18 cellular contexts compared by ENCODE assay signal in genomic region chr10:558891-559766, GRCh38.
DNase-seq lines count a peak whose midpoint lies in the region; ATAC-seq, FAIRE-seq and TF ChIP-seq lines count a peak whose summit lies in the region.
"Had no signal": no experiment of that assay in that cellular context is flagged by ENCODE, and none has a peak within 500 bp of the region (broad histone marks: within the 10 kb centered on the region; RNA-seq: fewer than 3 reads in every experiment).

No MANE protein-coding gene starts in this region.

- H3K4ac ChIP-seq in IMR-90 (ENCODE audit: low read depth, low read length) (no peak overlapping the region), H1 (replicated peaks; ENCODE audit: insufficient read length, low read depth, low read length) (no peak overlapping the region)

- H3K27ac Mint-ChIP-seq in Caco-2 (ENCODE audit: unreplicated experiment), result peak overlapping the region; percentile 67

- peaks cover 31% of the 10 kb centered on the region for H3K4me1 Mint-ChIP-seq in Caco-2 (ENCODE audit: low read depth, unreplicated experiment)

- H3K79me2 ChIP-seq in H1 (ENCODE audit: control insufficient read depth in 1 of 2, insufficient read depth in 2 of 2, low read length in 2 of 2), result peaks cover 0 to 18% of the 10 kb centered on the region in 2 experiments; a peak in 2 of 4 replicates

- H3K23me2 ChIP-seq in H1 (ENCODE audit: low read depth, low read length), result peaks cover 1% of the 10 kb centered on the region; the same call in 1 of the 2 replicates

- peaks cover 53 to 89% of the 10 kb centered on the region in 2 experiments for H3K79me1 ChIP-seq in IMR-90 (ENCODE audit: low read depth in 1 of 2, low read length in 2 of 2)
- peaks cover 11% of the 10 kb centered on the region for H3K79me1 ChIP-seq in H1 (ENCODE audit: low read depth, low read length)

- no peaks in the 10 kb centered on the region for H3K27me3 ChIP-seq in Caco-2 (replicated peaks; ENCODE audit: control insufficient read depth, insufficient read depth, low read length)
- H3K27me3 ChIP-seq in IMR-90 (ENCODE audit: control insufficient read depth, insufficient read depth, low read length), result no peaks in the 10 kb centered on the region
- no peaks in the 10 kb centered on the region for H3K27me3 ChIP-seq in H1 (replicated peaks in 1 of 4; ENCODE audit: control insufficient read depth in 3 of 4, extremely low read depth in 1 of 4, insufficient read depth in 3 of 4, low read length in 3 of 4)
- H3K27me3 ChIP-seq: SJSA1 had no signal

- TF ChIP-seq POLR2A in IMR-90 (IDR thresholded peaks at IDR 0.05; ENCODE audit: low read depth, low read length) (no peak), H1 (IDR thresholded peaks at IDR 0.05; ENCODE audit: control extremely low read depth in 1 of 2, low read depth in 2 of 2, low read length in 2 of 2) (no peak)

- peaks cover 5% of the 10 kb centered on the region for H3K9me3 ChIP-seq in Caco-2
- peaks cover 2% of the 10 kb centered on the region; the same call in 1 of the 2 replicates for H3K9me3 ChIP-seq in IMR-90 (ENCODE audit: control insufficient read depth, insufficient read depth, low read length)
- H3K9me3 ChIP-seq in H1 (ENCODE audit: insufficient read depth in 2 of 2, low read depth in 1 of 2, low read length in 1 of 2), result peaks cover 2% of the 10 kb centered on the region in 2 experiments; a peak in 3 of 4 replicates
- H3K9me3 ChIP-seq: HAP-1 had no signal

- H3K14ac ChIP-seq in IMR-90 (replicated peaks; ENCODE audit: low read depth, low read length) (no peak overlapping the region), H1 (ENCODE audit: insufficient read length) (no peak overlapping the region)

- H2AFZ ChIP-seq in IMR-90 (replicated peaks; ENCODE audit: low read length, poor library complexity) (no peak overlapping the region), H1 (ENCODE audit: low read length) (no peak overlapping the region)

- no peak overlapping the region for H3K56ac ChIP-seq in IMR-90 (ENCODE audit: extremely low read depth, insufficient read depth, low read length)
- no peak overlapping the region for H3K56ac ChIP-seq in H1 (replicated peaks; ENCODE audit: insufficient read length, low read depth, low read length)

- no peak for TF ChIP-seq RAD21 in IMR-90 (IDR thresholded peaks at IDR 0.05; ENCODE audit: low read length)
- no peak for TF ChIP-seq RAD21 in H1 (IDR thresholded peaks at IDR 0.05 in 1 of 2, conservative IDR thresholded peaks at IDR 0.05 in 1 of 2; ENCODE audit: low read depth in 2 of 2, low read length in 2 of 2)

- H3K27ac ChIP-seq in IMR-90 (ENCODE audit: insufficient read depth, low read length) (no peak overlapping the region), H1 (ENCODE audit: low read depth, low read length) (no peak overlapping the region)
- H3K27ac ChIP-seq: KMS-11, RWPE1, SJSA1 had no signal

- no peaks in the 10 kb centered on the region for H3K36me3 ChIP-seq in Caco-2 (ENCODE audit: control insufficient read depth, insufficient read depth, low read length)
- H3K36me3 ChIP-seq in IMR-90 (ENCODE audit: control insufficient read depth, insufficient read depth, low read length), result no peaks in the 10 kb centered on the region
- H3K36me3 ChIP-seq in H1 (ENCODE audit: control insufficient read depth in 2 of 4, insufficient read depth in 4 of 4, low read length in 3 of 4), result no peaks in the 10 kb centered on the region
- H3K36me3 ChIP-seq: HAP-1 had no signal

- peak overlapping the region; percentile 9 for H2AK9ac ChIP-seq in IMR-90 (replicated peaks; ENCODE audit: low read depth, low read length, poor library complexity)

- no peak overlapping the region for H3K9ac ChIP-seq in IMR-90 (ENCODE audit: low read depth, low read length)
- no peak overlapping the region for H3K9ac ChIP-seq in H1 (replicated peaks in 1 of 4; ENCODE audit: extremely low read depth in 1 of 4, low read depth in 3 of 4, low read length in 3 of 4)
- H3K9ac ChIP-seq: KMS-11 had no signal

- no peak overlapping the region for H2BK20ac ChIP-seq in IMR-90 (ENCODE audit: low read depth, low read length)
- H2BK20ac ChIP-seq in H1 (ENCODE audit: low read length), result no peak overlapping the region

- ATAC-seq in IMR-90 (ENCODE audit: low read depth), result no peak
- ATAC-seq: HepG2 had no signal

- H3K4me1 ChIP-seq in Caco-2, result peaks cover 28% of the 10 kb centered on the region
- peaks cover 17% of the 10 kb centered on the region for H3K4me1 ChIP-seq in IMR-90 (ENCODE audit: control insufficient read depth, insufficient read depth, low read length)
- peaks cover 5 to 18% (median 13%) of the 10 kb centered on the region in 4 experiments; a peak in 6 of 7 replicates for H3K4me1 ChIP-seq in H1 (replicated peaks in 1 of 4; ENCODE audit: control insufficient read depth in 3 of 4, insufficient read depth in 4 of 4, low read length in 3 of 4)
- H3K4me1 ChIP-seq: HAP-1, SJSA1 had no signal

- H4K20me1 ChIP-seq in IMR-90 (ENCODE audit: insufficient read depth, low read length) (peaks cover 92% of the 10 kb centered on the region), H1 (replicated peaks in 1 of 2; ENCODE audit: control insufficient read depth in 1 of 2, insufficient read depth in 2 of 2, low read length in 2 of 2) (peaks cover 0 to 6% of the 10 kb centered on the region in 2 experiments)

- H2BK120ac ChIP-seq in IMR-90 (ENCODE audit: low read depth, low read length) (no peak overlapping the region), H1 (replicated peaks; ENCODE audit: low read depth, low read length) (no peak overlapping the region)

- BruUV-seq in Caco-2 (replicated peaks; lab: Mats Ljungman, UMichigan) (no TSS peak), IMR-90 (replicated peaks; lab: Mats Ljungman, UMichigan) (no TSS peak)

- in situ Hi-C loops in IMR-90 (cut with MboI; ENCODE audit: low sequenced_read_pairs) (no loop called here), GM13976 (cut with MboI; ENCODE audit: low sequenced_read_pairs, unreplicated experiment) (no loop called here)

- H3K9me1 ChIP-seq in IMR-90 (ENCODE audit: insufficient read depth, low read length), result peaks cover 38% of the 10 kb centered on the region

- dilution Hi-C loops in IMR-90 (cut with HindIII; ENCODE audit: low sequenced_read_pairs, unreplicated experiment), result no loop called here

- H2BK15ac ChIP-seq in IMR-90 (ENCODE audit: low read depth, low read length) (no peak overlapping the region), H1 (ENCODE audit: low read length) (no peak overlapping the region)

- H3K4me2 ChIP-seq in IMR-90 (ENCODE audit: low read depth, low read length) (no peak overlapping the region), H1 (ENCODE audit: insufficient read depth in 1 of 2, low read depth in 2 of 2, low read length in 2 of 2) (no peak overlapping the region)
- H3K4me2 ChIP-seq: KMS-11 had no signal

- CTCF ChIA-PET in Caco-2 (lab: Charles Lee) (no interaction called here), IMR-90 (lab: Yijun Ruan, JAX) (no interaction called here), H1 (lab: Charles Lee; ENCODE audit: partially characterized antibody) (interaction anchor here (0.6 to 1.2 kb wide), 3 partner anchors 11 to 318 kb away, joined by 3 to 4 read pairs (median 3); no protein-coding TSS in a partner anchor)

- no peak overlapping the region for H2AK5ac ChIP-seq in IMR-90 (ENCODE audit: low read depth, low read length)
- H2AK5ac ChIP-seq in H1 (ENCODE audit: low read depth, low read length), result no peak overlapping the region

- FAIRE-seq in H1 (lab: Jason Lieb, UNC), result no peak
- FAIRE-seq: HepG2 had no signal

- no peak overlapping the region for H2BK12ac ChIP-seq in H1 (ENCODE audit: low read depth, low read length)

- H3K4me3 ChIP-seq in Caco-2 (ENCODE audit: low read depth, low read length), result no peak overlapping the region
- no peak overlapping the region for H3K4me3 ChIP-seq in IMR-90 (ENCODE audit: insufficient read depth, low read depth, low read length)
- H3K4me3 ChIP-seq in H1 (ENCODE audit: extremely low read depth in 1 of 4, insufficient read depth in 2 of 4, low read depth in 3 of 4, low read length in 4 of 4), result no peak overlapping the region
- H3K4me3 ChIP-seq: HAP-1, SJSA1 had no signal

- no peaks in the 10 kb centered on the region for H3K27me3 Mint-ChIP-seq in Caco-2 (ENCODE audit: insufficient read depth, unreplicated experiment)

- peaks cover 1% of the 10 kb centered on the region for H3K36me3 Mint-ChIP-seq in Caco-2 (ENCODE audit: insufficient read depth, unreplicated experiment)

- H3K23ac ChIP-seq in IMR-90 (ENCODE audit: low read depth, low read length), result no peak overlapping the region
- no peak overlapping the region for H3K23ac ChIP-seq in H1 (ENCODE audit: insufficient read length)

- TF ChIP-seq CTCF in Caco-2 (IDR thresholded peaks at IDR 0.05; ENCODE audit: insufficient read depth in 1 of 2, low read depth in 1 of 2, low read length in 1 of 2, severe bottlenecking in 1 of 2, unreplicated experiment in 1 of 2) (no peak), IMR-90 (conservative IDR thresholded peaks at IDR 0.05; ENCODE audit: low read depth, low read length) (no peak), H1 (IDR thresholded peaks at IDR 0.05; ENCODE audit: control extremely low read depth in 1 of 3, insufficient read depth in 1 of 3, low read depth in 1 of 3, low read length in 3 of 3) (no peak), GM13976 (IDR thresholded peaks at IDR 0.05; ENCODE audit: borderline replicate concordance, control extremely low read depth, extremely low read depth, insufficient read depth, missing control alignments) (no peak)

- peaks cover 18% of the 10 kb centered on the region for H3K9me3 Mint-ChIP-seq in Caco-2 (ENCODE audit: unreplicated experiment)

- WGBS in IMR-90 (ENCODE audit: extremely low coverage in 2 of 2, insufficient read length in 1 of 2), 2 experiments, result no CpG with 5 or more reads among the region's 19 CpGs
- WGBS in H1 (ENCODE audit: extremely low coverage in 1 of 2, insufficient coverage in 1 of 2, insufficient read length in 1 of 2, insufficient replicate concordance in 2 of 2, low coverage in 1 of 2, low lambda C conversion rate in 2 of 2, missing lambda C conversion rate in 1 of 2), 2 experiments, result 83% methylated on average over 18 of the region's 19 CpGs; no CpG with 5 or more reads in 1 of the 2 experiments

- no peak overlapping the region for H3K18ac ChIP-seq in IMR-90 (ENCODE audit: low read depth, low read length)
- H3K18ac ChIP-seq in H1 (ENCODE audit: extremely low read depth, low read length), result no peak overlapping the region; the same call in none of the 2 replicates

- POLR2A ChIA-PET in Caco-2 (lab: Charles Lee), result no interaction called here
- POLR2A ChIA-PET in IMR-90 (lab: Charles Lee; ENCODE audit: unreplicated experiment), result no interaction called here
- POLR2A ChIA-PET in H1 (lab: Charles Lee; ENCODE audit: partially characterized antibody), result interaction anchor here (1.8 kb wide), 2 partner anchors 8 to 12 kb away, joined by 5 to 6 read pairs; no protein-coding TSS in a partner anchor

- intact Hi-C loops in Caco-2 (cut with micrococcal nuclease; ENCODE audit: unreplicated experiment), result no loop called here
- intact Hi-C loops in IMR-90 (cut with micrococcal nuclease), result no loop called here

- no peak for DNase-seq in Caco-2
- DNase-seq in IMR-90, result peak; percentile 35
- no peak for DNase-seq in H1 (ENCODE audit: low read depth in 1 of 2, low spot score in 2 of 2)
- peak; percentile 63 for DNase-seq in renal cortical epithelial cell (ENCODE audit: low read depth)
- DNase-seq in stimulated activated CD4-positive, alpha-beta T cell treated with anti-CD3 and anti-CD28 coated beads, Interleukin-2, amount 100 ng/mL, for 24 hours, result no peak
- DNase-seq in NCI-H446 treated with DMSO at 0.1 percent for 48 hours (lab: John Stamatoyannopoulos, UW), result no peak
- no peak for DNase-seq in HK-2 (ENCODE audit: unreplicated experiment)
- no peak for DNase-seq in GM13976 (ENCODE audit: low spot score)
- DNase-seq: CD8-positive, alpha-beta memory T cell; EL; NCI-H1436; NCI-H2081; NCI-H510A treated with DMSO at 0.1 percent for 48 hours had no signal

- TF ChIP-seq EP300 in H1 (IDR thresholded peaks at IDR 0.05; ENCODE audit: borderline replicate concordance in 1 of 2, low read depth in 2 of 2, low read length in 2 of 2), result no peak

- H3K4me3 Mint-ChIP-seq in Caco-2 (ENCODE audit: unreplicated experiment), result no peak overlapping the region

- H4K91ac ChIP-seq in IMR-90 (ENCODE audit: insufficient read depth, low read depth, low read length) (no peak overlapping the region), H1 (replicated peaks; ENCODE audit: insufficient read length, low read length) (peak overlapping the region; percentile 66)

- H4K8ac ChIP-seq in IMR-90 (ENCODE audit: low read depth in 2 of 2, low read length in 2 of 2) (no peak overlapping the region), H1 (ENCODE audit: extremely low read depth, insufficient read depth, low read length) (no peak overlapping the region)

- H2BK5ac ChIP-seq in IMR-90 (ENCODE audit: low read depth, low read length, poor library complexity, severe bottlenecking) (no peak overlapping the region), H1 (ENCODE audit: low read depth, low read length) (no peak overlapping the region; the same call in 1 of the 2 replicates)

- no peak overlapping the region for H4K5ac ChIP-seq in IMR-90 (ENCODE audit: low read depth, low read length)
- no peak overlapping the region for H4K5ac ChIP-seq in H1 (ENCODE audit: insufficient read length, low read depth, low read length)

Comparison
In these comparisons a context has a peak if more than half of its experiments do, and no peak if none do; other contexts are left out.
1. DNase-seq: peak in IMR-90 (single experiment) and renal cortical epithelial cell (single experiment); none in Caco-2 (0 of 2), H1 (0 of 2), stimulated activated CD4-positive, alpha-beta T cell treated with anti-CD3 and anti-CD28 coated beads, Interleukin-2, amount 100 ng/mL, for 24 hours (0 of 2), NCI-H446 treated with DMSO at 0.1 percent for 48 hours (single experiment), HK-2 (single experiment) and GM13976 (single experiment).